22 cellular contexts compared by ENCODE assay signal in the genomic region with DNA sequence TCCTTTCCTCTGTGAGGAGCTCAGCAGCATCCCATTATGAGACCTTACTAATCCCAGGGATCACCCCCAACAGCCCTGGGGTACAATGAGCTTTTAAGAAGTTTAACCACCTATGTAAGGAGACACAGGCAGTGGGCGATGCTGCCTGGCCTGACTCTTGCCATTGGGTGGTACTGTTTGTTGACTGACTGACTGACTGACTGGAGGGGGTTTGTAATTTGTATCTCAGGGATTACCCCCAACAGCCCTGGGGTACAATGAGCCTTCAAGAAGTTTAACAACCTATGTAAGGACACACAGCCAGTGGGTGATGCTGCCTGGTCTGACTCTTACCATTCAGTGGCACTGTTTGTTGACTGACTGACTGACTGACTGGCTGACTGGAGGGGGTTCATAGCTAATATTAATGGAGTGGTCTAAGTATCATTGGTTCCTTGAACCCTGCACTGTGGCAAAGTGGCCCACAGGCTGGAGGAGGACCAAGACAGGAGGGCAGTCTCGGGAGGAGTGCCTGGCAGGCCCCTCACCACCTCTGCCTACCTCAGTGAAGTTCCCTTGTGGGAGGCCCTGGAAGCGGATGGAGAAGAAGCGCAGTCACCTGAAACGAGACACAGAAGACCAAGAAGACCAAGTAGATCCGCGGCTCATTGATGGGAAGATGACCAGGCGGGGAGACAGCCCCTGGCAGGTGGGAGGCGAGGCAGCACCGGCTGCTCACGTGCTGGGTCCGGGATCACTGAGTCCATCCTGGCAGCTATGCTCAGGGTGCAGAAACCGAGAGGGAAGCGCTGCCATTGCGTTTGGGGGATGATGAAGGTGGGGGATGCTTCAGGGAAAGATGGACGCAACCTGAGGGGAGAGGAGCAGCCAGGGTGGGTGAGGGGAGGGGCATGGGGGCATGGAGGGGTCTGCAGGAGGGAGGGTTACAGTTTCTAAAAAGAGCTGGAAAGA. TPM values are rescaled to one million over a fixed set of nuclear protein-coding genes. Genes with fewer than 3 reads are reported as not detected.
"Had no signal": no experiment of that assay in that cellular context is flagged by ENCODE, and none has a peak within 500 bp of the region (broad histone marks: within the 10 kb centered on the region; RNA-seq: fewer than 3 reads in every experiment).

No MANE protein-coding gene starts in this region.

- FAIRE-seq: endometrium, keratinocyte, small intestine, urothelium cell line had no signal

- H3K36me3 Mint-ChIP-seq: natural killer cell treated with Interleukin-12 subunit alpha and Interleukin-12 subunit beta and Interleukin-15 and Interleukin-18, amount 100 ng/mL, for 72 hours had no signal

- H3K4me3 Mint-ChIP-seq: immature natural killer cell; natural killer cell treated with Interleukin-12 subunit alpha and Interleukin-12 subunit beta and Interleukin-15 and Interleukin-18, amount 100 ng/mL, for 72 hours had no signal

- H3K9me3 Mint-ChIP-seq: natural killer cell treated with Interleukin-12 subunit alpha and Interleukin-12 subunit beta and Interleukin-15 and Interleukin-18, amount 100 ng/mL, for 72 hours had no signal

- H3K9me3 ChIP-seq: gastrocnemius medialis, left ventricle myocardium inferior, psoas muscle, stomach had no signal

- H3K4me3 ChIP-seq: gastrocnemius medialis, left ventricle myocardium inferior, lung, psoas muscle, stomach had no signal

- H3K36me3 ChIP-seq: gastrocnemius medialis, left ventricle myocardium inferior had no signal

- H3K27ac ChIP-seq: gastrocnemius medialis, left ventricle myocardium inferior, psoas muscle, stomach had no signal

- ATAC-seq: esophagus mucosa, gastrocnemius medialis, left cardiac atrium, psoas muscle had no signal

- DNase-seq: effector memory CD4-positive, alpha-beta T cell; gastrocnemius medialis; immature natural killer cell; left cardiac atrium; left ventricle myocardium inferior; mesenchymal stem cell; midbrain; psoas muscle; retina; small intestine; stimulated activated CD4-positive, alpha-beta T cell treated with anti-CD3 and anti-CD28 coated beads, Interleukin-12 subunit alpha, Interleukin-12 subunit beta, amount 100 ng/mL, for 4 hours; stimulated activated naive CD4-positive, alpha-beta T cell; stomach; substantia nigra had no signal

- H3K27ac Mint-ChIP-seq: immature natural killer cell; natural killer cell treated with Interleukin-12 subunit alpha and Interleukin-12 subunit beta and Interleukin-15 and Interleukin-18, amount 100 ng/mL, for 72 hours had no signal

RNA-seq across cellular contexts. Expression of gene PROC, which starts 7.6 kb away (rescaled TPM):
- total RNA-seq: fibroblast of villous mesenchyme; left cardiac atrium; left ventricle myocardium inferior; natural killer cell treated with Interleukin-12 subunit alpha and Interleukin-12 subunit beta and Interleukin-15 and Interleukin-18, amount 100 ng/mL, for 72 hours; omental fat pad had no signal
